In the genomic region with DNA sequence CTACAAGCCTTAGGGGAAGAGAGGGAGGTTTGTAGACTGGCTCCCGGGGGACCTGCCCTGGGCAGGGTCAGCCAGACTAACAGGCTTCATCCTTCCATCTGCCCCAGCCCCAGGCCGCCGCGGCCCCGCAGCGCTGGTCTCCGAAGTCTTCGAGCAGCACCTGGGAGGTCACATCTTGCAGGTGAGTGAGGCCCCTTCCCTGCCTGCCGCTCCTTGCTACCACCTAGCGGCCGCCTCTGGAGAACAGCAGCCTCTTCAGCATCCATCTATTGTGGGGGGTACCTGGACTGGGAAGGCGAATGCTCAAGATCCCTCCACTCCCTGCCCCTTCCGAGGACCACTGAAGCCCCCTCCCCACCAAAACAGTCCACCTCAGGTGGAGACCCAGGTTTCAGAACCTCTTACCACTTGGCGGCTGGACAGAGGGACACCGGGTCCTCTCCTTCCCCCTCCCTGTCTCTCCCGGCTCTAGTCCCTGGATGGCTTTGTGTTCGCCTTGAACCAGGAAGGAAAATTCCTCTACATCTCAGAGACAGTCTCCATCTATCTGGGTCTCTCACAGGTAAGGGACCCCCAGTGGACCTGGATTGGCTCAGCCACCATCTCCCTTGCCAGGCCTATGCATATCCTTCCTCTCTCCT, we compare ENCODE assay signal across 8 cellular contexts. TPM values are rescaled to one million over a fixed set of nuclear protein-coding genes. Genes with fewer than 3 reads are reported as not detected.
DNase-seq lines count a peak whose midpoint lies in the region; ATAC-seq and TF ChIP-seq lines count a peak whose summit lies in the region.

No MANE protein-coding gene starts in this region.

- H3K4me3 Mint-ChIP-seq in CD8-positive, alpha-beta memory T cell, result no peak overlapping the region
- H3K4me3 Mint-ChIP-seq in T-helper 17 cell, result no peak overlapping the region

- TF ChIP-seq CTCF in astrocyte of the spinal cord (IDR thresholded peaks at IDR 0.05; ENCODE audit: low read depth, low read length), result peak; percentile 97

- H3K27ac ChIP-seq in CD8-positive, alpha-beta memory T cell (ENCODE audit: low read depth, low read length), result no peak overlapping the region

- H3K27me3 Mint-ChIP-seq in CD8-positive, alpha-beta memory T cell, result peaks cover 28 to 40% of the 10 kb centered on the region in 2 donors
- H3K27me3 Mint-ChIP-seq in T-helper 17 cell, result peaks cover 44% of the 10 kb centered on the region

- peak; percentile 51 to 76 (median 55) for DNase-seq in CD8-positive, alpha-beta memory T cell
- peak; percentile 92 for DNase-seq in HuH-7.5 (ENCODE audit: low spot score)
- peak; percentile 55 to 59 (median 56) for DNase-seq in T-helper 17 cell
- DNase-seq in astrocyte of the spinal cord (ENCODE audit: low read depth, low spot score), result no peak
- DNase-seq in left kidney (ENCODE audit: low read depth, low spot score), result peak; percentile 79
- DNase-seq in stimulated activated CD8-positive, alpha-beta memory T cell treated with anti-CD3 and anti-CD28 coated beads, Interleukin-12 subunit alpha, Interleukin-12 subunit beta, amount 100 ng/mL, for 24 hours (ENCODE audit: extremely low read depth), result peak; percentile 25

- H3K27ac Mint-ChIP-seq in CD8-positive, alpha-beta memory T cell, result no peak overlapping the region
- no peak overlapping the region for H3K27ac Mint-ChIP-seq in T-helper 17 cell

- no peaks in the 10 kb centered on the region for H3K36me3 ChIP-seq in CD8-positive, alpha-beta memory T cell (ENCODE audit: insufficient read depth, low read length)

- POLR2A ChIA-PET in CD8-positive, alpha-beta memory T cell (lab: Charles Lee), result no interaction called here

- H3K27me3 ChIP-seq in CD8-positive, alpha-beta memory T cell (ENCODE audit: insufficient read depth, low read length, poor library complexity, severe bottlenecking), result peaks cover 12% of the 10 kb centered on the region

- CTCF ChIA-PET in CD8-positive, alpha-beta memory T cell (lab: Charles Lee), result no interaction called here

- peaks cover 16 to 20% (median 20%) of the 10 kb centered on the region in 3 donors for H3K4me1 Mint-ChIP-seq in CD8-positive, alpha-beta memory T cell
- peaks cover 21% of the 10 kb centered on the region for H3K4me1 Mint-ChIP-seq in T-helper 17 cell

- H3K4me3 ChIP-seq in CD8-positive, alpha-beta memory T cell (ENCODE audit: low read length), result no peak overlapping the region
- H3K4me3 ChIP-seq in astrocyte of the spinal cord (ENCODE audit: low read depth, low read length), result no peak overlapping the region

- ATAC-seq in T-helper 17 cell, result peak; percentile 44
- no peak for ATAC-seq in HG03280 (IDR thresholded peaks at IDR 0.05; ENCODE audit: unreplicated experiment)
- no peak for ATAC-seq in HG03108 (IDR thresholded peaks at IDR 0.05; ENCODE audit: unreplicated experiment)

- H3K9me3 Mint-ChIP-seq in CD8-positive, alpha-beta memory T cell, result no peaks in the 10 kb centered on the region

- H3K4me1 ChIP-seq in CD8-positive, alpha-beta memory T cell (ENCODE audit: insufficient read depth, low read length), result peaks cover 14% of the 10 kb centered on the region

- H3K9me3 ChIP-seq in CD8-positive, alpha-beta memory T cell (ENCODE audit: low read length), result no peaks in the 10 kb centered on the region
- H3K9me3 ChIP-seq in T-helper 17 cell (ENCODE audit: control insufficient read depth, low read length, poor library complexity, severe bottlenecking), result no peaks in the 10 kb centered on the region

- in situ Hi-C loops in astrocyte of the spinal cord (cut with HindIII; ENCODE audit: low sequenced_read_pairs), result no loop called here

- peaks cover 0 to 2% (median 1%) of the 10 kb centered on the region in 3 donors for H3K36me3 Mint-ChIP-seq in CD8-positive, alpha-beta memory T cell
- H3K36me3 Mint-ChIP-seq in T-helper 17 cell (ENCODE audit: low read depth), result peaks cover 6% of the 10 kb centered on the region

RNA-seq across cellular contexts. Expression of a gene that starts 12.7 kb away (rescaled TPM):
- under 1 TPM; 0.24 to 0.37 TPM for total RNA-seq in CD8-positive, alpha-beta memory T cell
- polyA plus RNA-seq in CD8-positive, alpha-beta memory T cell, result not detected
- total RNA-seq in T-helper 17 cell, result under 1 TPM; 0.47 to 0.76 TPM

RNA-seq across cellular contexts. Expression of a gene that starts 16.1 kb away (rescaled TPM):
- total RNA-seq in CD8-positive, alpha-beta memory T cell, result 10 to 100 TPM; 52.9 to 57.3 TPM
- 136 TPM for polyA plus RNA-seq in CD8-positive, alpha-beta memory T cell
- 10 to 100 TPM; 22.2 to 26.1 TPM for total RNA-seq in T-helper 17 cell
